8 cellular contexts compared by ENCODE assay signal in the genomic region with DNA sequence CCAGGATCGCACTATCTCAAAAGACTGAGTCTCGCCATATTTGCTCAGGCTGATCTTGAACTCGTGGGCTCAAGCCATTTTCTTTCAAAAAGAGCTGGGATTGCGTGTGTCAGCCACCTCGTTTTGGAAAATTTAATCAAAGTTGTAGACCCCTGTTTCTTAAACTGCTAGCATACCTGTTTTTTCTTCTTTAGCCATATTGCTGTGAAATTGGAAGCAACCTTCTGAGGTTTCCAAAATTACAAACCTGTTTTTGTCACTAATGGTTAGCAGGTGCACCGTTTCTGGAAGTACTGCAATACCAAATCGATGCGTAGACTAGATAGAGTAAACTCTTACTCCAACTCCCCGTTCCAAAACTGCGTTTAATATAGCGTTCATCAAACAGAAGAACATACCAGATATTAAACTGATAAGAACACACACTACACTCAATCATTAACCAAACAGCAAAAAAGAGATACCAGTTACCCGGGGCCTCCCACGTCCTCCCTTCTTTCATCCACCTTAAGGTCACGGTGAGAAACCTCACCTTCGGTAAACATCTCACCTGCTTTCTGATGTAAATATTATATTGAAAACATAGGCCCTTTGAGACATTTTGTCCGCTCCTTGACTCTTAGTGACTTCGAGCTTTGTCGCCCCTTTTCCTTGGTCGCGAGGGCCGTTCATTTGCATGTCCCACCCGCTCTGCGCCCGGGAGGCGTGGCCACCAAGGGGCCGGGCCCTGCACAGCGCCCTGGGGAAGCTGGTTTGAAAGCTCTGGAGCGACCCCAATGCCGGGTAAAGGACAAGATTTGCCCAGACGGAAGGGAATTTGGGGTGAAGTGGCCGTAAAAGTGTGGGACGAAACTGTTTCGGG. TPM values are rescaled to one million over a fixed set of nuclear protein-coding genes. Genes with fewer than 3 reads are reported as not detected.
DNase-seq lines count a peak whose midpoint lies in the region; ATAC-seq, FAIRE-seq and TF ChIP-seq lines count a peak whose summit lies in the region.

A gene (minus strand): TSS at position 462 of the 862 bp plus-strand sequence.

- no peaks in the 10 kb centered on the region for H3K9me3 ChIP-seq in mammary epithelial cell (replicated peaks; ENCODE audit: insufficient read depth, low read length)

- in situ Hi-C loops in mammary epithelial cell (cut with MboI; ENCODE audit: low sequenced_read_pairs in 2 of 2), result no loop called here

- H3K9ac ChIP-seq in mammary epithelial cell (ENCODE audit: insufficient read depth, low read length), result peak within 1 kb of the TSS; percentile 97

- intact Hi-C loops in mammary epithelial cell (cut with micrococcal nuclease), result loop anchor here (1.0 to 2.0 kb wide), 6 partner anchors 8 to 170 kb away; a partner anchor contains a TSS

- H3K4me3 ChIP-seq in mammary epithelial cell (replicated peaks in 1 of 3; ENCODE audit: insufficient read depth in 1 of 3, low read depth in 2 of 3, low read length in 3 of 3), result peak within 1 kb of the TSS; percentile 58 to 66 (median 65)

- peak; percentile 69 to 77 for DNase-seq in NCI-H2081 (lab: John Stamatoyannopoulos, UW)
- DNase-seq in mammary epithelial cell, result peak; percentile 74
- peak; percentile 67 for DNase-seq in inferior parietal cortex (ENCODE audit: extremely low spot score)
- peak; percentile 67 for DNase-seq in smooth muscle cell of the brain vasculature (ENCODE audit: low read depth, low spot score)
- DNase-seq in D721Med (ENCODE audit: insufficient read length, low spot score), result no peak

- FAIRE-seq in D721Med (lab: Jason Lieb, UNC), result no peak

- H3K27ac ChIP-seq in VCaP (peak within 1 kb of the TSS; percentile 98), mammary epithelial cell (ENCODE audit: insufficient read depth, low read depth, low read length) (peak within 1 kb of the TSS; percentile 100)

- H2AFZ ChIP-seq in mammary epithelial cell (ENCODE audit: low read depth, low read length), result peak within 1 kb of the TSS; percentile 98

- dilution Hi-C loops in mammary epithelial cell (cut with HindIII; ENCODE audit: low sequenced_read_pairs), result no loop called here

- no peaks in the 10 kb centered on the region for H4K20me1 ChIP-seq in mammary epithelial cell (ENCODE audit: insufficient read depth, low read length)

- no peak for TF ChIP-seq CTCF in VCaP (conservative IDR thresholded peaks at IDR 0.05)
- TF ChIP-seq CTCF in mammary epithelial cell (conservative IDR thresholded peaks at IDR 0.05 in 1 of 2, IDR thresholded peaks at IDR 0.05 in 1 of 2; ENCODE audit: extremely low read depth in 1 of 2, insufficient read depth in 1 of 2, low read depth in 1 of 2, low read length in 2 of 2), result no peak
- TF ChIP-seq CTCF in D721Med (IDR thresholded peaks at IDR 0.05; ENCODE audit: insufficient read depth, missing control alignments), result no peak

- peak within 1 kb of the TSS; percentile 93 for H3K4me2 ChIP-seq in mammary epithelial cell (ENCODE audit: insufficient read depth, low read depth, low read length)

- peaks cover 9% of the 10 kb centered on the region for H3K4me1 ChIP-seq in mammary epithelial cell (ENCODE audit: insufficient read depth, low read length)

- no peaks in the 10 kb centered on the region for H3K27me3 ChIP-seq in mammary epithelial cell (ENCODE audit: insufficient read depth, low read length)

- under 1% methylated on average over 27 of the region's 33 CpGs for WGBS in mammary epithelial cell (ENCODE audit: low coverage, missing lambda C conversion rate)

- no peaks in the 10 kb centered on the region for H3K36me3 ChIP-seq in mammary epithelial cell (ENCODE audit: insufficient read depth, low read length)

- CTCF ChIA-PET in mammary epithelial cell (lab: Charles Lee; ENCODE audit: low non-redundant PET), result interaction anchor here (0.8 kb wide), 1 partner anchor 22 kb away, joined by 7 read pairs; no protein-coding TSS in a partner anchor

- H3K79me2 ChIP-seq in mammary epithelial cell (ENCODE audit: insufficient read depth, low read length), result no peaks in the 10 kb centered on the region

- peak; percentile 81 for ATAC-seq in GM18502 (IDR thresholded peaks at IDR 0.05; ENCODE audit: poor library complexity, unreplicated experiment)
- peak; percentile 83 for ATAC-seq in HG02943 (IDR thresholded peaks at IDR 0.05; ENCODE audit: low read depth, unreplicated experiment)

- BruUV-seq in mammary epithelial cell (replicated peaks; lab: Mats Ljungman, UMichigan), result TSS peak; percentile 99

RNA-seq across cellular contexts. Expression of the gene that starts here (rescaled TPM):
- total RNA-seq in mammary epithelial cell, result 10 to 100 TPM in 1 of 2 donors, 1 to 10 TPM in 1; 6.8 to 94.5 TPM
- polyA plus RNA-seq in mammary epithelial cell, result not detected
- not detected for polyA minus RNA-seq in mammary epithelial cell
